Comparison of ENCODE assay signal across 10 cellular contexts in the genomic region with DNA sequence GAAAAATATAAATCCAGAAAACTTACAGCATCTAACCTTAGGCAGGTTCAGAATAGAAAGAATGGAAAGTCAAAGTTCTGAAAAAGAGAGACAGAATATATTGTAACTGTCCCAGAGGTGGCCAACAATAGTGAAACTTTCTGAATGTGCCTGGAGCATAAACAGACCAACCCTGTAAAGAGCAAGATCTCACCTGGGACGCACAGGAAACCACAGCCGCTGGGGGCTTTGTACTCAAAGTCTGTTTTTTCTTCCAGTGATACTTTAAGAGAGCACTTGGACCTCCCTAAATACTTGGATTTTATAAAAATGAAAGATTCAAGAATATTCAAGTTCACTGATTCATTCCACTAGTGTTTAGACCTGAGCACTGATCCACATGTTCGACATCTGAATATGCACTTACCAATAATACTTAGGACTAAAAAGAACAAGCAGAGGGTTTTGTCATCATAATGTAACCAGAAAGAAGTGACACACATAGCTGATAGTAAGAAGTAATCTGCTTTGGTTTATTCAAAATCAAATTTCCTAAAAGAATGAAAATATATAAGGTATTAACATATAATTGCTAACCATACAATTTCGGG. TPM values are rescaled to one million over a fixed set of nuclear protein-coding genes. Genes with fewer than 3 reads are reported as not detected.
DNase-seq lines count a peak whose midpoint lies in the region; ATAC-seq and TF ChIP-seq lines count a peak whose summit lies in the region.
"Had no signal": no experiment of that assay in that cellular context is flagged by ENCODE, and none has a peak within 500 bp of the region (broad histone marks: within the 10 kb centered on the region; RNA-seq: fewer than 3 reads in every experiment).

No MANE protein-coding gene starts in this region.

- H3K79me1 ChIP-seq in mesenchymal stem cell (replicated peaks; ENCODE audit: low read length, poor library complexity, severe bottlenecking): peaks cover 6% of the 10 kb centered on the region

- H2BK5ac ChIP-seq in mesenchymal stem cell (ENCODE audit: low read depth, low read length, poor library complexity, severe bottlenecking): no peak overlapping the region

- TF ChIP-seq CTCF in DND-41 (IDR thresholded peaks at IDR 0.05; ENCODE audit: borderline replicate concordance, extremely low read depth, low read length, poor library complexity, severe bottlenecking) (no peak), heart right ventricle (IDR thresholded peaks at IDR 0.05) (no peak)

- H3K18ac ChIP-seq in mesenchymal stem cell (ENCODE audit: low read depth in 1 of 2, low read length in 2 of 2): no peak overlapping the region

- peaks cover 23% of the 10 kb centered on the region for H3K79me2 ChIP-seq in DND-41 (ENCODE audit: insufficient read depth, low read length)

- H4K20me1 ChIP-seq in DND-41 (ENCODE audit: insufficient read depth, low read length): peaks cover 6% of the 10 kb centered on the region; the same call in 1 of the 2 replicates

- DNase-seq in DND-41 (peak; percentile 71), NCI-H446 treated with DMSO at 0.1 percent for 48 hours (lab: John Stamatoyannopoulos, UW) (no peak), mesenchymal stem cell (no peak), germinal center (ENCODE audit: low spot score) (no peak), heart right ventricle (no peak)
- DNase-seq in activated gamma-delta T cell treated with anti-CD3 and anti-CD28 coated beads, Interleukin-2, amount 50 U/mL, for 16 hours (ENCODE audit: low read depth): peak; percentile 34

- H2BK12ac ChIP-seq in mesenchymal stem cell (ENCODE audit: low read length in 2 of 2): no peak overlapping the region

- WGBS in mesenchymal stem cell: 94% methylated on average over 2 of the region's 4 CpGs
- WGBS in heart right ventricle, 2 donors: 84% methylated on average over 4 of the region's 4 CpGs

- no peaks in the 10 kb centered on the region for H3K27me3 ChIP-seq in DND-41 (ENCODE audit: insufficient read depth, low read length, poor library complexity)
- H3K27me3 ChIP-seq in mesenchymal stem cell (ENCODE audit: control insufficient read depth in 1 of 2, insufficient read depth in 1 of 2, low read length in 2 of 2): no peaks in the 10 kb centered on the region
- no peaks in the 10 kb centered on the region for H3K27me3 ChIP-seq in heart right ventricle

- H3K27ac ChIP-seq in DND-41 (ENCODE audit: low read length) (no peak overlapping the region), mesenchymal stem cell (ENCODE audit: low read length, poor library complexity, severe bottlenecking) (no peak overlapping the region), heart right ventricle (no peak overlapping the region)

- peak overlapping the region; percentile 38; the same call in 1 of the 2 replicates for H3K4me2 ChIP-seq in DND-41 (ENCODE audit: insufficient read depth, low read length)
- no peak overlapping the region for H3K4me2 ChIP-seq in mesenchymal stem cell (ENCODE audit: low read length, poor library complexity, severe bottlenecking)

- H2BK120ac ChIP-seq in mesenchymal stem cell (ENCODE audit: low read depth, low read length): no peak overlapping the region

- ATAC-seq in DND-41 (ENCODE audit: insufficient read depth, low read depth) (peak; percentile 99), GM19372 (IDR thresholded peaks at IDR 0.05; ENCODE audit: low read depth, unreplicated experiment) (peak; percentile 91), HG03095 (IDR thresholded peaks at IDR 0.05; ENCODE audit: unreplicated experiment) (peak; percentile 94), heart right ventricle (no peak)

- no peak overlapping the region for H3K14ac ChIP-seq in mesenchymal stem cell (ENCODE audit: low read length in 2 of 2)

- H3K23ac ChIP-seq in mesenchymal stem cell (ENCODE audit: low read length in 2 of 2): no peak overlapping the region

- intact Hi-C loops in heart right ventricle (cut with DNase I): no loop called here

- no peak overlapping the region for H2BK15ac ChIP-seq in mesenchymal stem cell (ENCODE audit: low read depth, poor library complexity, severe bottlenecking)

- no peak overlapping the region for H4K91ac ChIP-seq in mesenchymal stem cell (ENCODE audit: low read length)

- H3K4me1 ChIP-seq in DND-41 (ENCODE audit: insufficient read depth, low read length) (peaks cover 25% of the 10 kb centered on the region), mesenchymal stem cell (ENCODE audit: control insufficient read depth, insufficient read depth, low read depth, low read length) (peaks cover 3% of the 10 kb centered on the region), heart right ventricle (peaks cover 0 to 14% (median 0%) of the 10 kb centered on the region in 9 donors)

- H3K36me3 ChIP-seq in DND-41 (ENCODE audit: insufficient read depth, low read length): peaks cover 66% of the 10 kb centered on the region
- H3K36me3 ChIP-seq in mesenchymal stem cell (ENCODE audit: control insufficient read depth in 1 of 2, insufficient read depth in 2 of 2, low read depth in 1 of 2, low read length in 2 of 2): no peaks in the 10 kb centered on the region
- H3K36me3 ChIP-seq in heart right ventricle: peaks cover 0 to 12% (median 0%) of the 10 kb centered on the region in 9 donors

- H2AK5ac ChIP-seq in mesenchymal stem cell (ENCODE audit: low read length, severe bottlenecking): no peak overlapping the region

- no peak overlapping the region for H4K8ac ChIP-seq in mesenchymal stem cell (ENCODE audit: low read length)

- H3K9ac ChIP-seq in DND-41 (ENCODE audit: low read depth, low read length): no peak overlapping the region
- no peak overlapping the region for H3K9ac ChIP-seq in mesenchymal stem cell (ENCODE audit: low read length)

- H3K4ac ChIP-seq in mesenchymal stem cell (ENCODE audit: low read depth in 1 of 2, low read length in 2 of 2): no peak overlapping the region

- H3K4me3 ChIP-seq in DND-41 (ENCODE audit: low read depth in 1 of 2, low read length in 2 of 2) (no peak overlapping the region), mesenchymal stem cell (ENCODE audit: insufficient read depth in 1 of 2, low read depth in 1 of 2, low read length in 2 of 2) (no peak overlapping the region), heart right ventricle (no peak overlapping the region)

- no peak overlapping the region for H2AFZ ChIP-seq in DND-41 (ENCODE audit: low read depth, low read length)
- no peak overlapping the region for H2AFZ ChIP-seq in mesenchymal stem cell (ENCODE audit: low read depth, low read length)

- H3K9me3 ChIP-seq in DND-41 (ENCODE audit: insufficient read depth, low read length, severe bottlenecking): no peaks in the 10 kb centered on the region
- H3K9me3 ChIP-seq in mesenchymal stem cell (ENCODE audit: control insufficient read depth, low read length): no peaks in the 10 kb centered on the region
- no peaks in the 10 kb centered on the region for H3K9me3 ChIP-seq in heart right ventricle

RNA-seq across cellular contexts. Expression of gene ARAP2, which starts 35.3 kb away (rescaled TPM):
- polyA plus RNA-seq in mesenchymal stem cell (2013, experiment 1 of 2): 0.18 TPM
- 0.16 TPM for polyA plus RNA-seq in mesenchymal stem cell (2013, experiment 2 of 2)
- 1 to 10 TPM; 1.5 to 6.9 (median 3.3) TPM for total RNA-seq in heart right ventricle
- under 1 TPM; 0.19 to 0.51 TPM for polyA plus RNA-seq in heart right ventricle
- total RNA-seq: LHCN-M2, myocyte had no signal

Comparison
In these comparisons a context has a peak if more than half of its experiments do, and no peak if none do; other contexts are left out.
1. ATAC-seq: peak in DND-41 (single experiment), GM19372 (single experiment) and HG03095 (single experiment); none in heart right ventricle (0 of 8).
2. DNase-seq: peak in DND-41 (single experiment) and activated gamma-delta T cell treated with anti-CD3 and anti-CD28 coated beads, Interleukin-2, amount 50 U/mL, for 16 hours (single experiment); none in NCI-H446 treated with DMSO at 0.1 percent for 48 hours (single experiment), mesenchymal stem cell (single experiment), germinal center (single experiment) and heart right ventricle (0 of 2).